In genomic region chr2:127647242-127648190, GRCh38 we compare ENCODE assay signal across 9 cellular contexts. TPM values are rescaled to one million over a fixed set of nuclear protein-coding genes. Genes with fewer than 3 reads are reported as not detected.
DNase-seq lines count a peak whose midpoint lies in the region; ATAC-seq, FAIRE-seq and TF ChIP-seq lines count a peak whose summit lies in the region.
"Had no signal": no experiment of that assay in that cellular context is flagged by ENCODE, and none has a peak within 500 bp of the region (broad histone marks: within the 10 kb centered on the region; RNA-seq: fewer than 3 reads in every experiment).

No MANE protein-coding gene starts in this region.

- peak; percentile 51 for DNase-seq in HTR-8/SVneo (ENCODE audit: insufficient read length, low spot score)
- no peak for DNase-seq in lung (ENCODE audit: low spot score)
- DNase-seq in upper lobe of left lung = no peak
- DNase-seq in putamen (ENCODE audit: low spot score) = no peak
- DNase-seq in SIG-M5 treated with dmso at 0.1 percent for 504 hours (lab: John Stamatoyannopoulos, UW; ENCODE audit: unreplicated experiment) = no peak
- DNase-seq: stimulated activated CD4-positive, alpha-beta T cell treated with anti-CD3 and anti-CD28 coated beads, Interleukin-4, amount 100 ng/mL, for 4 hours had no signal

- H3K36me3 Mint-ChIP-seq in dendritic cell treated with granulocyte-macrophage colony-stimulating factor and Interleukin-4, amounts not matched to agents 40 ng/mL and 50 ng/mL, for 4 days (ENCODE audit: low read depth) = no peaks in the 10 kb centered on the region

- H3K4me3 Mint-ChIP-seq in dendritic cell treated with granulocyte-macrophage colony-stimulating factor and Interleukin-4, amounts not matched to agents 40 ng/mL and 50 ng/mL, for 4 days = no peak overlapping the region

- WGBS in lung, 2 donors = 73 to 88% methylated on average over 15 to 16 of the region's 16 CpGs
- WGBS in upper lobe of left lung, 2 donors = 73 to 84% methylated on average over 11 to 16 of the region's 16 CpGs

- peak overlapping the region; percentile 54 for H3K27ac Mint-ChIP-seq in dendritic cell treated with granulocyte-macrophage colony-stimulating factor and Interleukin-4, amounts not matched to agents 40 ng/mL and 50 ng/mL, for 4 days

- no peak for TF ChIP-seq CTCF in lung (IDR thresholded peaks at IDR 0.05; ENCODE audit: control extremely low read depth, extremely low read depth)
- TF ChIP-seq CTCF in upper lobe of left lung (IDR thresholded peaks at IDR 0.05) = no peak

- H3K27ac ChIP-seq in lung (ENCODE audit: low read depth in 1 of 2, low read length in 1 of 2) (peak overlapping the region; percentile 49 to 83), upper lobe of left lung (peak overlapping the region; percentile 63 to 83 (median 70))

- intact Hi-C loops in dendritic cell treated with granulocyte-macrophage colony-stimulating factor and Interleukin-4, amounts not matched to agents 40 ng/mL and 50 ng/mL, for 4 days (cut with micrococcal nuclease) = no loop called here

- H3K27me3 ChIP-seq in lung (ENCODE audit: control insufficient read depth, insufficient read depth) (no peaks in the 10 kb centered on the region), upper lobe of left lung (no peaks in the 10 kb centered on the region)

- peaks cover 12 to 42% of the 10 kb centered on the region in 2 donors for H3K4me1 ChIP-seq in lung (ENCODE audit: control insufficient read depth in 2 of 2, insufficient read depth in 2 of 2, low read length in 2 of 2)
- H3K4me1 ChIP-seq in upper lobe of left lung = peaks cover 32 to 72% (median 50%) of the 10 kb centered on the region in 4 donors

- H3K27me3 Mint-ChIP-seq in dendritic cell treated with granulocyte-macrophage colony-stimulating factor and Interleukin-4, amounts not matched to agents 40 ng/mL and 50 ng/mL, for 4 days = peaks cover 8% of the 10 kb centered on the region

- H3K36me3 ChIP-seq in lung (ENCODE audit: control insufficient read depth in 2 of 2, insufficient read depth in 2 of 2, low read length in 2 of 2) = peaks cover 0 to 9% of the 10 kb centered on the region in 2 donors
- peaks cover 0 to 25% (median 0%) of the 10 kb centered on the region in 4 donors for H3K36me3 ChIP-seq in upper lobe of left lung

- H3K4me3 ChIP-seq in lung = no peak overlapping the region
- no peak overlapping the region for H3K4me3 ChIP-seq in upper lobe of left lung

- peaks cover 40% of the 10 kb centered on the region for H3K4me1 Mint-ChIP-seq in dendritic cell treated with granulocyte-macrophage colony-stimulating factor and Interleukin-4, amounts not matched to agents 40 ng/mL and 50 ng/mL, for 4 days (ENCODE audit: low read depth)

- H3K9me3 ChIP-seq in lung (ENCODE audit: control insufficient read depth in 2 of 2, insufficient read depth in 1 of 2, low read length in 1 of 2) (no peaks in the 10 kb centered on the region), upper lobe of left lung (no peaks in the 10 kb centered on the region)

- TF ChIP-seq POLR2A in upper lobe of left lung (IDR thresholded peaks at IDR 0.05) = no peak

- TF ChIP-seq EP300 in upper lobe of left lung (IDR thresholded peaks at IDR 0.05) = no peak

- peak; percentile 68 for FAIRE-seq in HTR-8/SVneo (lab: Jason Lieb, UNC)

- H3K9me3 Mint-ChIP-seq in dendritic cell treated with granulocyte-macrophage colony-stimulating factor and Interleukin-4, amounts not matched to agents 40 ng/mL and 50 ng/mL, for 4 days = no peaks in the 10 kb centered on the region
- H3K9me3 Mint-ChIP-seq: nephron had no signal

- ATAC-seq in lung (ENCODE audit: insufficient read depth, low FRiP score) (no peak), upper lobe of left lung (ENCODE audit: low FRiP score in 2 of 2) (peak in 1 of 2 donors; percentile 1), HG02623 (IDR thresholded peaks at IDR 0.05; ENCODE audit: unreplicated experiment) (no peak)

RNA-seq across cellular contexts. Expression of gene GPR17, which starts 1.6 kb away (rescaled TPM):
- total RNA-seq in lung (under 1 TPM in 1 of 2 donors, not detected in 1; 0.40 TPM), upper lobe of left lung (under 1 TPM in 3 of 6 donors, not detected in 3; 0.17 to 0.46 (median 0.24) TPM)
- 1 to 10 TPM in 1 of 2 donors, under 1 TPM in 1; 0.30 to 1.4 TPM for polyA plus RNA-seq in lung

RNA-seq across cellular contexts. Expression of gene LIMS2, which starts 27.8 kb away (rescaled TPM):
- 100 to 1,000 TPM in 1 of 2 donors, 10 to 100 TPM in 1; 22.2 to 111 TPM for total RNA-seq in lung
- polyA plus RNA-seq in lung = 100 to 1,000 TPM in 1 of 2 donors, 10 to 100 TPM in 1; 49.6 to 138 TPM
- total RNA-seq in upper lobe of left lung = 100 to 1,000 TPM in 4 of 6 donors, 10 to 100 TPM in 2; 33.6 to 169 (median 109) TPM

RNA-seq across cellular contexts. Expression of gene SFT2D3, which starts 53.8 kb away (rescaled TPM):
- 10 to 100 TPM in 1 of 2 donors, 1 to 10 TPM in 1; 7.1 to 11.0 TPM for total RNA-seq in lung
- 1 to 10 TPM; 5.0 to 9.9 TPM for polyA plus RNA-seq in lung
- total RNA-seq in upper lobe of left lung = 10 to 100 TPM in 2 of 6 donors, 1 to 10 TPM in 4; 6.4 to 13.1 (median 9.1) TPM
